ENCODE assay signal across 31 cellular contexts in genomic region chr2:198304859-198305258, GRCh38.
"Had no signal": no experiment of that assay in that cellular context is flagged by ENCODE, and none has a peak within 500 bp of the region (broad histone marks: within the 10 kb centered on the region; RNA-seq: fewer than 3 reads in every experiment).

No MANE protein-coding gene starts in this region.

- ATAC-seq: activated CD4-positive, CD25-positive, alpha-beta regulatory T cell treated with anti-CD3 and anti-CD28 coated beads, Interleukin-2, amount 50 U/mL, for 24 hours; activated CD8-positive, alpha-beta T cell treated with anti-CD3 and anti-CD28 coated beads for 36 hours; activated T-cell treated with anti-CD3 and anti-CD28 coated beads, Interleukin-2, amount 50 U/mL, for 4 hours; activated T-helper 17 cell treated with anti-CD3 and anti-CD28 coated beads, Interleukin-2, amount 50 U/mL, for 72 hours; T-cell had no signal

- H3K9me3 Mint-ChIP-seq: activated B cell treated with CpG ODN at 0.5 μM for 24 hours; activated CD8-positive, alpha-beta T cell treated with anti-CD3 and anti-CD28 coated beads for 36 hours; activated T-cell treated with anti-CD3 and anti-CD28 coated beads, Interleukin-2, amount 50 U/mL, for 4 hours; activated T-helper 17 cell treated with anti-CD3 and anti-CD28 coated beads, Interleukin-2, amount 50 U/mL, for 72 hours; central memory CD8-positive, alpha-beta T cell; dendritic cell treated with granulocyte-macrophage colony-stimulating factor and Interleukin-4, amounts not matched to agents 40 ng/mL and 50 ng/mL, for 4 days; T-cell; T-helper 1 cell treated with Interleukin-12 subunit alpha and Interleukin-12 subunit beta and Interleukin-4 antibody, amounts not matched to agents 30 μg/mL and 1 μg/mL, for 36 hours; T-helper 2 cell treated with Interferon-gamma antibody and Interleukin-4, amounts not matched to agents 5 μg/mL and 100 μg/mL, for 36 hours had no signal

- H3K4me1 Mint-ChIP-seq: activated B cell treated with CpG ODN at 0.5 μM for 24 hours; activated T-helper 17 cell treated with anti-CD3 and anti-CD28 coated beads, Interleukin-2, amount 50 U/mL, for 72 hours; central memory CD8-positive, alpha-beta T cell had no signal

- H3K27ac Mint-ChIP-seq: activated B cell treated with CpG ODN at 0.5 μM for 24 hours; activated CD8-positive, alpha-beta T cell treated with anti-CD3 and anti-CD28 coated beads for 36 hours; activated naive CD8-positive, alpha-beta T cell; activated T-helper 17 cell treated with anti-CD3 and anti-CD28 coated beads, Interleukin-2, amount 50 U/mL, for 72 hours; dendritic cell treated with granulocyte-macrophage colony-stimulating factor and Interleukin-4, amounts not matched to agents 40 ng/mL and 50 ng/mL, for 4 days; T-cell; T-helper 1 cell treated with Interleukin-12 subunit alpha and Interleukin-12 subunit beta and Interleukin-4 antibody, amounts not matched to agents 30 μg/mL and 1 μg/mL, for 36 hours; T-helper 2 cell treated with Interferon-gamma antibody and Interleukin-4, amounts not matched to agents 5 μg/mL and 100 μg/mL, for 36 hours had no signal

- H3K36me3 ChIP-seq: brain microvascular endothelial cell, esophagus squamous epithelium, WERI-Rb-1 had no signal

- H3K4me1 ChIP-seq: esophagus squamous epithelium had no signal

- H3K36me3 Mint-ChIP-seq: activated naive CD8-positive, alpha-beta T cell; T-cell had no signal

- H3K4me3 ChIP-seq: coronary artery, dorsolateral prefrontal cortex, esophagus squamous epithelium had no signal

- H3K27ac ChIP-seq: brain microvascular endothelial cell, coronary artery, dorsolateral prefrontal cortex, epithelial cell of prostate, esophagus squamous epithelium, WERI-Rb-1 had no signal

- DNase-seq: activated B cell treated with CpG ODN at 0.5 μM for 24 hours; activated CD4-positive, alpha-beta T cell treated with anti-CD3 and anti-CD28 coated beads for 48 hours; activated CD4-positive, alpha-beta T cell treated with anti-CD3 and anti-CD28 coated beads, Interleukin-2, amount 50 U/mL, for 1 hour; activated CD4-positive, alpha-beta T cell treated with anti-CD3 and anti-CD28 coated beads, Interleukin-2, amount 50 U/mL, for 48 hours; activated CD8-positive, alpha-beta memory T cell treated with anti-CD3 and anti-CD28 coated beads for 24 hours; activated CD8-positive, alpha-beta T cell treated with anti-CD3 and anti-CD28 coated beads for 36 hours; activated effector memory CD4-positive, alpha-beta T cell treated with Interleukin-2 at 50 U/mL for 16 hours; activated gamma-delta T cell treated with Interleukin-2 at 50 U/mL for 16 hours; activated naive CD4-positive, alpha-beta T cell treated with anti-CD3 and anti-CD28 coated beads, Interleukin-2, amount 50 U/mL, for 16 hours; activated naive CD4-positive, alpha-beta T cell treated with Interleukin-2 at 50 U/mL for 16 hours; activated T-cell treated with anti-CD3 and anti-CD28 coated beads, Interleukin-2, amount 50 U/mL, for 4 hours; amniotic stem cell; anterior cingulate cortex; brain microvascular endothelial cell; dorsolateral prefrontal cortex; effector memory CD4-positive, alpha-beta T cell; esophagus squamous epithelium; foreskin melanocyte; head of caudate nucleus; T-cell; T1000; WERI-Rb-1 had no signal

- H3K9me3 ChIP-seq: esophagus squamous epithelium had no signal

- H3K27me3 ChIP-seq: brain microvascular endothelial cell, dorsolateral prefrontal cortex had no signal

- H3K4me3 Mint-ChIP-seq: activated B cell treated with CpG ODN at 0.5 μM for 24 hours; activated CD8-positive, alpha-beta T cell treated with anti-CD3 and anti-CD28 coated beads for 36 hours; activated naive CD8-positive, alpha-beta T cell; activated T-cell treated with anti-CD3 and anti-CD28 coated beads, Interleukin-2, amount 50 U/mL, for 4 hours; activated T-helper 17 cell treated with anti-CD3 and anti-CD28 coated beads, Interleukin-2, amount 50 U/mL, for 72 hours; central memory CD8-positive, alpha-beta T cell; dendritic cell treated with granulocyte-macrophage colony-stimulating factor and Interleukin-4, amounts not matched to agents 40 ng/mL and 50 ng/mL, for 4 days; T-cell; T-helper 1 cell treated with Interleukin-12 subunit alpha and Interleukin-12 subunit beta and Interleukin-4 antibody, amounts not matched to agents 30 μg/mL and 1 μg/mL, for 36 hours; T-helper 2 cell treated with Interferon-gamma antibody and Interleukin-4, amounts not matched to agents 5 μg/mL and 100 μg/mL, for 36 hours had no signal
